18 cellular contexts compared by ENCODE assay signal in genomic region chr9:72454871-72455471, GRCh38.
DNase-seq lines count a peak whose midpoint lies in the region; ATAC-seq, FAIRE-seq and TF ChIP-seq lines count a peak whose summit lies in the region.
"Had no signal": no experiment of that assay in that cellular context is flagged by ENCODE, and none has a peak within 500 bp of the region (broad histone marks: within the 10 kb centered on the region; RNA-seq: fewer than 3 reads in every experiment).

No MANE protein-coding gene starts in this region.

- peaks cover 0 to 5% (median 2%) of the 10 kb centered on the region in 3 donors for H3K27me3 Mint-ChIP-seq in immature natural killer cell (ENCODE audit: low read depth in 3 of 3)

- H3K79me1 ChIP-seq in neuronal stem cell (ENCODE audit: low read depth, low read length), result no peaks in the 10 kb centered on the region

- no peak overlapping the region for H3K27ac Mint-ChIP-seq in immature natural killer cell
- H3K27ac Mint-ChIP-seq: stimulated activated effector memory CD8-positive, alpha-beta T cell treated with anti-CD3 and anti-CD28 coated beads, Interleukin-12 subunit alpha, Interleukin-12 subunit beta, amount 100 ng/mL, for 72 hours; T-helper 1 cell treated with Interleukin-12 subunit alpha and Interleukin-12 subunit beta and Interleukin-4 antibody, amounts not matched to agents 30 μg/mL and 1 μg/mL, for 36 hours had no signal

- peaks cover 0 to 6% of the 10 kb centered on the region in 2 donors for H3K4me1 Mint-ChIP-seq in immature natural killer cell

- no peaks in the 10 kb centered on the region for H3K36me3 ChIP-seq in neuronal stem cell (replicated peaks in 1 of 2; ENCODE audit: control insufficient read depth in 2 of 2, insufficient read depth in 2 of 2, low read length in 2 of 2)

- DNase-seq in ELF-1 (ENCODE audit: low read depth, low spot score), result peak; percentile 75
- DNase-seq in NCI-H69 (lab: John Stamatoyannopoulos, UW), result peak; percentile 78
- DNase-seq in globus pallidus (ENCODE audit: low spot score), result peak; percentile 43
- DNase-seq in neuronal stem cell (ENCODE audit: low spot score), result peak; percentile 87
- no peak for DNase-seq in D721Med (ENCODE audit: insufficient read length, low spot score)
- no peak for DNase-seq in immature natural killer cell
- DNase-seq: activated CD4-positive, alpha-beta T cell treated with anti-CD3 and anti-CD28 coated beads, Interleukin-2, amount 50 U/mL, for 4 hours; activated gamma-delta T cell; DND-41; NCI-H446; stimulated activated CD4-positive, alpha-beta T cell treated with anti-CD3 and anti-CD28 coated beads, Interleukin-4, amount 100 ng/mL, for 1 hour had no signal

- no peak for FAIRE-seq in D721Med (lab: Jason Lieb, UNC)
- FAIRE-seq: endometrium, GM12892 had no signal

- H3K9me3 ChIP-seq in neuronal stem cell (replicated peaks in 1 of 2; ENCODE audit: control insufficient read depth in 2 of 2, insufficient read depth in 1 of 2, low read depth in 1 of 2, low read length in 2 of 2), result peaks cover 0 to 2% of the 10 kb centered on the region in 2 donors

- no peak overlapping the region for H3K18ac ChIP-seq in neuronal stem cell (ENCODE audit: low read length)

- no peak overlapping the region for H3K23ac ChIP-seq in neuronal stem cell (ENCODE audit: low read depth, low read length, poor library complexity)

- H2BK15ac ChIP-seq in neuronal stem cell (ENCODE audit: low read length), result no peak overlapping the region

- no peak overlapping the region for H3K4me2 ChIP-seq in neuronal stem cell (ENCODE audit: insufficient read depth, low read length, poor library complexity, severe bottlenecking)

- H2BK5ac ChIP-seq in neuronal stem cell (ENCODE audit: low read length), result no peak overlapping the region

- no peak for ATAC-seq in GM21737 (IDR thresholded peaks at IDR 0.05; ENCODE audit: unreplicated experiment)
- no peak for ATAC-seq in HG03175 (IDR thresholded peaks at IDR 0.05; ENCODE audit: unreplicated experiment)
- ATAC-seq: stimulated activated effector memory CD8-positive, alpha-beta T cell treated with anti-CD3 and anti-CD28 coated beads, Interleukin-12 subunit alpha, Interleukin-12 subunit beta, amount 100 ng/mL, for 72 hours had no signal

- no peak overlapping the region for H3K9ac ChIP-seq in neuronal stem cell (ENCODE audit: low read depth, low read length, poor library complexity)

- H3K4ac ChIP-seq in neuronal stem cell (ENCODE audit: low read length), result no peak overlapping the region

- H3K4me3 ChIP-seq in neuronal stem cell (ENCODE audit: low read length in 2 of 2), result no peak overlapping the region

- H3K9me3 Mint-ChIP-seq in immature natural killer cell, result peaks cover 0 to 3% (median 0%) of the 10 kb centered on the region in 6 donors
- H3K9me3 Mint-ChIP-seq: stimulated activated effector memory CD8-positive, alpha-beta T cell treated with anti-CD3 and anti-CD28 coated beads, Interleukin-12 subunit alpha, Interleukin-12 subunit beta, amount 100 ng/mL, for 72 hours had no signal

- no peak overlapping the region for H4K8ac ChIP-seq in neuronal stem cell (ENCODE audit: low read depth, low read length)

- no peaks in the 10 kb centered on the region for H3K36me3 Mint-ChIP-seq in immature natural killer cell
- H3K36me3 Mint-ChIP-seq: stimulated activated effector memory CD8-positive, alpha-beta T cell treated with anti-CD3 and anti-CD28 coated beads, Interleukin-12 subunit alpha, Interleukin-12 subunit beta, amount 100 ng/mL, for 72 hours had no signal

- no peak for TF ChIP-seq CTCF in D721Med (IDR thresholded peaks at IDR 0.05; ENCODE audit: insufficient read depth, missing control alignments)

- H3K4me1 ChIP-seq in neuronal stem cell (ENCODE audit: control insufficient read depth in 2 of 2, insufficient read depth in 1 of 2, low read depth in 1 of 2, low read length in 2 of 2), result peaks cover 7 to 20% of the 10 kb centered on the region in 2 donors

- peak overlapping the region; percentile 89 for H3K27ac ChIP-seq in neuronal stem cell (replicated peaks; ENCODE audit: low read length)
- H3K27ac ChIP-seq: HL-60 had no signal

- no peak overlapping the region for H3K14ac ChIP-seq in neuronal stem cell (ENCODE audit: low read length)

- no peak overlapping the region for H2AK5ac ChIP-seq in neuronal stem cell (ENCODE audit: low read depth, low read length)

- no peak overlapping the region for H3K4me3 Mint-ChIP-seq in immature natural killer cell
- H3K4me3 Mint-ChIP-seq: stimulated activated effector memory CD8-positive, alpha-beta T cell treated with anti-CD3 and anti-CD28 coated beads, Interleukin-12 subunit alpha, Interleukin-12 subunit beta, amount 100 ng/mL, for 72 hours; T-helper 1 cell treated with Interleukin-12 subunit alpha and Interleukin-12 subunit beta and Interleukin-4 antibody, amounts not matched to agents 30 μg/mL and 1 μg/mL, for 36 hours had no signal

- no peak overlapping the region for H2AFZ ChIP-seq in neuronal stem cell (ENCODE audit: low read length)

- no CpG with 5 or more reads among the region's 2 CpGs for whole genome bisulfite sequencing in neuronal stem cell (ENCODE audit: extremely low coverage in 2 of 2, insufficient read length in 2 of 2, insufficient replicate concordance in 1 of 2), 2 donors

- no peak overlapping the region for H2BK12ac ChIP-seq in neuronal stem cell (ENCODE audit: low read length)

- no peak overlapping the region for H2BK120ac ChIP-seq in neuronal stem cell (ENCODE audit: low read depth, low read length)

- H4K91ac ChIP-seq in neuronal stem cell (ENCODE audit: low read depth, low read length, poor library complexity), result no peak overlapping the region

- no peaks in the 10 kb centered on the region for H3K27me3 ChIP-seq in neuronal stem cell (ENCODE audit: control insufficient read depth in 3 of 3, insufficient read depth in 3 of 3, low read depth in 1 of 3, low read length in 3 of 3)

Comparison
In these comparisons a context has a peak if more than half of its experiments do, and no peak if none do; other contexts are left out.
1. DNase-seq: peak in ELF-1 (single experiment), NCI-H69 (single experiment), globus pallidus (single experiment) and neuronal stem cell (single experiment); none in D721Med (single experiment) and immature natural killer cell (0 of 3).